ENCODE assay signal across 13 cellular contexts in the genomic region with DNA sequence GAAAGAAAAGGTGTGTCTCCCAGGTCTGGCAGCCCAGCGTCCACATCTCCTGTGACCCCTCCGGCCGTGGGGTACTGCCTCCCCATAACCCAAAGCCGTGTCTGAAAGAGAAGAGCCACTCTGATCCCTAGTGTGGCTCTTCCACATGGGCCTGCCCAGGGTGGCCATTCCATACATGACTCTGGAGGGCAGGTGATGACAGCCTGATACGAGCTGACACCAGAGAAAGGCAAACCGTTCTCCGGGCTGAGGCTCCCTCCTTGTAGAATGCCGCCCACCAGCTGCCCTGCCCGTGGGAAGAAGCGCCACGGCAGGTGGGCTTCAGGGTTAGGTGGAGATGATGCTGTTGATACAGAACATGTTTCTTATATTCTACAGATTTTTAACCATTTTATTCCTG.
DNase-seq lines count a peak whose midpoint lies in the region; TF ChIP-seq lines count a peak whose summit lies in the region.
"Had no signal": no experiment of that assay in that cellular context is flagged by ENCODE, and none has a peak within 500 bp of the region (broad histone marks: within the 10 kb centered on the region; RNA-seq: fewer than 3 reads in every experiment).

No MANE protein-coding gene starts in this region.

- peak; percentile 19 for DNase-seq in activated CD8-positive, alpha-beta memory T cell treated with anti-CD3 and anti-CD28 coated beads for 24 hours
- DNase-seq in activated CD8-positive, alpha-beta memory T cell treated with anti-CD3 and anti-CD28 coated beads, Interleukin-2, amount 50 U/mL, for 48 hours, result no peak
- peak; percentile 32 for DNase-seq in ecto neural progenitor cell (ENCODE audit: low spot score)
- DNase-seq in type B pancreatic cell (ENCODE audit: extremely low spot score, unreplicated experiment), result peak; percentile 42
- DNase-seq in stimulated activated naive CD4-positive, alpha-beta T cell treated with Interleukin-2 at 50 U/mL for 16 hours (lab: John Stamatoyannopoulos, UW), result no peak
- no peak for DNase-seq in prostate gland (ENCODE audit: low spot score)
- DNase-seq: Calu3, DMS79 treated with DMSO at 0.1 percent for 48 hours, GF-D8, GOT3 had no signal

- intact Hi-C loops in prostate gland (cut with DNase I), result no loop called here

- H3K9me3 Mint-ChIP-seq in type B pancreatic cell, result no peaks in the 10 kb centered on the region
- H3K9me3 Mint-ChIP-seq: CD8-positive, alpha-beta T cell had no signal

- peaks cover 8% of the 10 kb centered on the region for H3K27me3 Mint-ChIP-seq in type B pancreatic cell
- H3K27me3 Mint-ChIP-seq: B cell had no signal

- H3K4me1 ChIP-seq in prostate gland (replicated peaks), result no peaks in the 10 kb centered on the region

- H3K9me3 ChIP-seq in prostate gland, result no peaks in the 10 kb centered on the region
- H3K9me3 ChIP-seq: BLaER1 treated with 17β-estradiol and CSF1 and Interleukin-3, amounts not matched to agents 10 nM and 100 nM had no signal

- 88% methylated on average over 11 of the region's 11 CpGs for WGBS in prostate gland

- H3K27ac Mint-ChIP-seq in type B pancreatic cell, result no peak overlapping the region
- H3K27ac Mint-ChIP-seq: B cell; CD8-positive, alpha-beta T cell had no signal

- TF ChIP-seq CTCF in type B pancreatic cell (conservative IDR thresholded peaks at IDR 0.05) (no peak), prostate gland (IDR thresholded peaks at IDR 0.05) (no peak)

- no peak for TF ChIP-seq POLR2A in prostate gland (IDR thresholded peaks at IDR 0.05)

- no peaks in the 10 kb centered on the region for H3K36me3 Mint-ChIP-seq in type B pancreatic cell
- H3K36me3 Mint-ChIP-seq: CD8-positive, alpha-beta T cell had no signal

- no peak overlapping the region for H3K27ac ChIP-seq in prostate gland
- H3K27ac ChIP-seq: BLaER1 treated with 17β-estradiol and CSF1 and Interleukin-3, amounts not matched to agents 10 nM and 100 nM had no signal

- H3K4me3 Mint-ChIP-seq in type B pancreatic cell, result no peak overlapping the region
- H3K4me3 Mint-ChIP-seq: B cell; CD8-positive, alpha-beta T cell had no signal

- peaks cover 18% of the 10 kb centered on the region for H3K4me1 Mint-ChIP-seq in type B pancreatic cell (ENCODE audit: unreplicated experiment)
- H3K4me1 Mint-ChIP-seq: B cell had no signal

- no peak overlapping the region for H3K4me3 ChIP-seq in prostate gland
- H3K4me3 ChIP-seq: BLaER1 treated with 17β-estradiol and CSF1 and Interleukin-3, amounts not matched to agents 10 nM and 100 nM had no signal

- no peaks in the 10 kb centered on the region for H3K36me3 ChIP-seq in prostate gland
- H3K36me3 ChIP-seq: BLaER1 treated with 17β-estradiol and CSF1 and Interleukin-3, amounts not matched to agents 10 nM and 100 nM had no signal

- no peaks in the 10 kb centered on the region for H3K27me3 ChIP-seq in prostate gland (replicated peaks; ENCODE audit: insufficient read depth)
- H3K27me3 ChIP-seq: BLaER1 treated with 17β-estradiol and CSF1 and Interleukin-3, amounts not matched to agents 10 nM and 100 nM had no signal

Comparison
In these comparisons a context has a peak if more than half of its experiments do, and no peak if none do; other contexts are left out.
1. DNase-seq: peak in activated CD8-positive, alpha-beta memory T cell treated with anti-CD3 and anti-CD28 coated beads for 24 hours (single experiment), ecto neural progenitor cell (single experiment) and type B pancreatic cell (single experiment); none in activated CD8-positive, alpha-beta memory T cell treated with anti-CD3 and anti-CD28 coated beads, Interleukin-2, amount 50 U/mL, for 48 hours (single experiment), stimulated activated naive CD4-positive, alpha-beta T cell treated with Interleukin-2 at 50 U/mL for 16 hours (single experiment) and prostate gland (single experiment).